In the genomic region with DNA sequence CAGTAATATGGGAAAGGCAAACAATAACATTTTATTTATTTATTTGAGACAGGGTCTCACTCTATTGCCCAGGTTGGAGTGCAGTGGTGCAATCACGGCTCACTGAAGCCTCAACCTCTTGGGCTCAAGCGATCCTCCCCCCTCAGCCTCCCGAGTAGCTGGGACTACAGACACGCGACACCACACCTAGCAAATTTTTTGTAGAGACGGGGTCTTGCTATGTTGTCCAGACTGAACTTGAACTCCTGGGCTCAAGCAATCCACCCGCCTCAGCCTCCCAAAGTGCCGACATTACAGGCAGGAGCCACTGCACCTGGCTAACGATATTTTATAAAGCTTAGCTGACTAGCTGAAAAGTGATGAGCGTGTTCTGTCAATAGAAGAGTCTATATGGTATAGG, we compare ENCODE assay signal across 10 cellular contexts. TPM values are rescaled to one million over a fixed set of nuclear protein-coding genes. Genes with fewer than 3 reads are reported as not detected.
"Had no signal": no experiment of that assay in that cellular context is flagged by ENCODE, and none has a peak within 500 bp of the region (broad histone marks: within the 10 kb centered on the region; RNA-seq: fewer than 3 reads in every experiment).

No MANE protein-coding gene starts in this region.

- H2AFZ ChIP-seq: GM23338 had no signal

- H3K27ac ChIP-seq: HL-60, KMS-11 had no signal

- H3K9ac ChIP-seq: KMS-11 had no signal

- H3K4me2 ChIP-seq: GM23338, KMS-11 had no signal

- FAIRE-seq: H1, H54 had no signal

- H3K4me3 ChIP-seq: GM23338 had no signal

- DNase-seq: H9, HCEC 1CT, HFFc6, IMR-90, KBM-7 had no signal

- ATAC-seq: GM23338 had no signal

RNA-seq across cellular contexts. Expression of gene C1GALT1C1L, which starts 56.7 kb away (rescaled TPM):
- total RNA-seq: H1, H9, HFFc6 had no signal
